In genomic region chr1:202806845-202807366, GRCh38 we compare ENCODE assay signal across 1 cellular context.
TF ChIP-seq lines count a peak whose summit lies in the region.

No MANE protein-coding gene starts in this region.

TF ChIP-seq in IMR-90, 13 proteins besides CTCF, POLR2A, EP300 and RAD21:
- no peak for TF ChIP-seq RCOR1 (IDR thresholded peaks at IDR 0.05; ENCODE audit: insufficient replicate concordance, low read length)
- TF ChIP-seq MAZ (IDR thresholded peaks at IDR 0.05; ENCODE audit: borderline replicate concordance, low read depth, low read length), result peak; percentile 52; the same call in 1 of the 2 replicates
- TF ChIP-seq CHD1 (IDR thresholded peaks at IDR 0.05; ENCODE audit: low read depth, low read length), result 0 out of 2 replicates have a peak, but pooled peaks have one; percentile 27
